In the genomic region with DNA sequence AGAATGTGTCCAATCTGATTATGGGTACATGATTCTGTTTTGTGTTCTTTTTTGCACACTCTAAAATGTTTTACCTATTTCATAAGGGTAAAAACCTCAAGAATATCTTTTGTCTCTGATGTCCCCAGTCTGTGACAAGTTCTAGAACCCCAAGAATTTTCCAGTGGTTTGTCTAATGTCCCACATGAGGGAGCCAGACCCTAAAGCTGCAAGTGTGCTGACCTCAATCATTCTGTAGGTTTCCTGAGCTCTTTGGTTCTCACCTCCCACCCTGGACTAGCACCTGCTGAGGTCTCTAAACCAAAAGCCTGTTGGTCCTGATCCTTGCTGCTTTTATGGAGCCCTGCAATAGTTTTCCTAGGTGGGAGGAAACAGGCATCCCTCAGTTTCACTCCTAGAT, we compare ENCODE assay signal across 21 cellular contexts.
A peak's percentile ranks its signal among the peaks of the same experiment; 100 is the strongest.
DNase-seq lines count a peak whose midpoint lies in the region; ATAC-seq and TF ChIP-seq lines count a peak whose summit lies in the region.
"Had no signal": no experiment of that assay in that cellular context is flagged by ENCODE, and none has a peak within 500 bp of the region (broad histone marks: within the 10 kb centered on the region; RNA-seq: fewer than 3 reads in every experiment).

No MANE protein-coding gene starts in this region.

- intact Hi-C loops in left ventricle myocardium inferior (cut with micrococcal nuclease), result no loop called here

- no peak overlapping the region for H2BK12ac ChIP-seq in trophoblast cell (ENCODE audit: low read length)

- H4K8ac ChIP-seq in trophoblast cell (ENCODE audit: low read depth, low read length), result no peak overlapping the region

- no peak overlapping the region for H4K12ac ChIP-seq in trophoblast cell (ENCODE audit: low read depth, low read length)

- H2BK120ac ChIP-seq in trophoblast cell (ENCODE audit: insufficient read depth, low read length, poor library complexity), result no peak overlapping the region

- H3K9me3 Mint-ChIP-seq in stimulated activated naive B cell treated with anti-CD40 and anti-IgM and Interleukin-4, amounts not matched to agents 10 μg/mL and 1 μg/mL and 100 μg/mL, for 72 hours, result peaks cover 0 to 7% of the 10 kb centered on the region in 2 donors

- no peak overlapping the region for H3K18ac ChIP-seq in trophoblast cell (ENCODE audit: low read length)

- no peak overlapping the region for H3K27ac Mint-ChIP-seq in stimulated activated naive B cell treated with anti-CD40 and anti-IgM and Interleukin-4, amounts not matched to agents 10 μg/mL and 1 μg/mL and 100 μg/mL, for 72 hours
- H3K27ac Mint-ChIP-seq: B cell, CD14-positive monocyte had no signal

- no peak overlapping the region for H3K4me3 ChIP-seq in left ventricle myocardium inferior
- H3K4me3 ChIP-seq in right atrium auricular region, result no peak overlapping the region
- H3K4me3 ChIP-seq in epithelial cell of proximal tubule (ENCODE audit: low read depth, low read length), result no peak overlapping the region
- no peak overlapping the region for H3K4me3 ChIP-seq in trophoblast cell (ENCODE audit: low read depth, low read length)
- H3K4me3 ChIP-seq in Peyer's patch, result no peak overlapping the region
- H3K4me3 ChIP-seq: K562 had no signal

- no peak overlapping the region for H2AFZ ChIP-seq in trophoblast cell (ENCODE audit: insufficient read depth, low read length, poor library complexity)

- H3K36me3 ChIP-seq in left ventricle myocardium inferior, result no peaks in the 10 kb centered on the region
- H3K36me3 ChIP-seq in right atrium auricular region, result no peaks in the 10 kb centered on the region
- H3K36me3 ChIP-seq in trophoblast cell (ENCODE audit: control insufficient read depth in 1 of 2, insufficient read depth in 2 of 2, low read length in 2 of 2), result no peaks in the 10 kb centered on the region
- no peaks in the 10 kb centered on the region for H3K36me3 ChIP-seq in Peyer's patch

- no peak overlapping the region for H2AK5ac ChIP-seq in trophoblast cell (ENCODE audit: low read length)

- H3K79me1 ChIP-seq in trophoblast cell (ENCODE audit: low read length), result peaks cover 2% of the 10 kb centered on the region

- H3K4me1 Mint-ChIP-seq in stimulated activated naive B cell treated with anti-CD40 and anti-IgM and Interleukin-4, amounts not matched to agents 10 μg/mL and 1 μg/mL and 100 μg/mL, for 72 hours, result no peaks in the 10 kb centered on the region
- H3K4me1 Mint-ChIP-seq: B cell, CD14-positive monocyte had no signal

- H3K14ac ChIP-seq in trophoblast cell (ENCODE audit: low read length), result no peak overlapping the region

- H3K4ac ChIP-seq in trophoblast cell (ENCODE audit: low read depth, low read length), result no peak overlapping the region

- no peak overlapping the region for H3K23ac ChIP-seq in trophoblast cell (ENCODE audit: low read length)

- H3K9ac ChIP-seq in trophoblast cell (ENCODE audit: low read length), result peak overlapping the region; percentile 22

- no peak overlapping the region for H3K4me3 Mint-ChIP-seq in stimulated activated naive B cell treated with anti-CD40 and anti-IgM and Interleukin-4, amounts not matched to agents 10 μg/mL and 1 μg/mL and 100 μg/mL, for 72 hours
- H3K4me3 Mint-ChIP-seq: B cell, CD14-positive monocyte had no signal

- TF ChIP-seq POLR2A in Peyer's patch (IDR thresholded peaks at IDR 0.05), result no peak

- ATAC-seq in stimulated activated naive B cell treated with anti-CD40 and anti-IgM and Interleukin-4, amounts not matched to agents 10 μg/mL and 1 μg/mL and 100 μg/mL, for 72 hours (replicated peaks), result no peak
- ATAC-seq: HCT116, K562, Panc1 had no signal

- DNase-seq in left ventricle myocardium inferior (no peak), right atrium auricular region (ENCODE audit: low spot score) (no peak), NCI-H69 (lab: John Stamatoyannopoulos, UW) (peak; percentile 67), epithelial cell of proximal tubule (ENCODE audit: low read depth) (no peak), trophoblast cell (no peak), Peyer's patch (no peak), activated gamma-delta T cell (lab: John Stamatoyannopoulos, UW) (no peak)
- DNase-seq in stimulated activated naive B cell treated with anti-CD40 and anti-IgM and Interleukin-4, amounts not matched to agents 10 μg/mL and 1 μg/mL and 100 μg/mL, for 72 hours, result no peak
- DNase-seq: DMS79; NCI-H1105; NCI-H146; NCI-H2029; NCI-H2227 treated with DMSO at 0.1 percent for 48 hours; NCI-H510A treated with DMSO at 0.1 percent for 48 hours; NCI-H774; NK-92 treated with Interleukin-12 subunit alpha and Interleukin-12 subunit beta, amount 100 ng/mL, for 24 hours had no signal

- no peaks in the 10 kb centered on the region for H3K36me3 Mint-ChIP-seq in stimulated activated naive B cell treated with anti-CD40 and anti-IgM and Interleukin-4, amounts not matched to agents 10 μg/mL and 1 μg/mL and 100 μg/mL, for 72 hours
- H3K36me3 Mint-ChIP-seq: CD14-positive monocyte had no signal

- no peak overlapping the region for H2BK5ac ChIP-seq in trophoblast cell (ENCODE audit: low read depth, low read length, poor library complexity)

- H3K27me3 Mint-ChIP-seq in stimulated activated naive B cell treated with anti-CD40 and anti-IgM and Interleukin-4, amounts not matched to agents 10 μg/mL and 1 μg/mL and 100 μg/mL, for 72 hours, result no peaks in the 10 kb centered on the region
- H3K27me3 Mint-ChIP-seq: B cell had no signal

- H3K27me3 ChIP-seq in left ventricle myocardium inferior (ENCODE audit: low read depth) (no peaks in the 10 kb centered on the region), right atrium auricular region (no peaks in the 10 kb centered on the region), trophoblast cell (ENCODE audit: insufficient read depth, low read length) (no peaks in the 10 kb centered on the region), Peyer's patch (no peaks in the 10 kb centered on the region)

- TF ChIP-seq CTCF in left ventricle myocardium inferior (IDR thresholded peaks at IDR 0.05; ENCODE audit: borderline replicate concordance), result peak; percentile 38
- TF ChIP-seq CTCF in right atrium auricular region (IDR thresholded peaks at IDR 0.05), result no peak
- TF ChIP-seq CTCF in epithelial cell of proximal tubule (conservative IDR thresholded peaks at IDR 0.05; ENCODE audit: low read depth, low read length), result peak; percentile 54
- TF ChIP-seq CTCF in Peyer's patch (IDR thresholded peaks at IDR 0.05), result no peak

- no peaks in the 10 kb centered on the region for H3K79me2 ChIP-seq in trophoblast cell (ENCODE audit: control insufficient read depth, insufficient read depth, low read length, poor library complexity)

- no peak overlapping the region for H3K27ac ChIP-seq in left ventricle myocardium inferior (replicated peaks)
- H3K27ac ChIP-seq in right atrium auricular region, result no peak overlapping the region
- no peak overlapping the region for H3K27ac ChIP-seq in trophoblast cell (ENCODE audit: low read depth, low read length)
- no peak overlapping the region for H3K27ac ChIP-seq in Peyer's patch

- no peak overlapping the region for H3K4me2 ChIP-seq in trophoblast cell (ENCODE audit: low read length)

- H3K4me1 ChIP-seq in left ventricle myocardium inferior, result no peaks in the 10 kb centered on the region
- no peaks in the 10 kb centered on the region for H3K4me1 ChIP-seq in right atrium auricular region
- H3K4me1 ChIP-seq in trophoblast cell (ENCODE audit: control insufficient read depth in 1 of 2, insufficient read depth in 2 of 2, low read length in 2 of 2), result peaks cover 2% of the 10 kb centered on the region in 2 experiments
- no peaks in the 10 kb centered on the region for H3K4me1 ChIP-seq in Peyer's patch

- no peak overlapping the region for H4K91ac ChIP-seq in trophoblast cell (ENCODE audit: low read depth, low read length)

- H3K9me3 ChIP-seq in left ventricle myocardium inferior (replicated peaks) (no peaks in the 10 kb centered on the region), right atrium auricular region (no peaks in the 10 kb centered on the region), trophoblast cell (ENCODE audit: insufficient read depth, low read depth, low read length) (no peaks in the 10 kb centered on the region), Peyer's patch (no peaks in the 10 kb centered on the region)

Comparison
In these comparisons a context has a peak if more than half of its experiments do, and no peak if none do; other contexts are left out.
1. CTCF ChIP-seq: peak in left ventricle myocardium inferior (single experiment) and epithelial cell of proximal tubule (single experiment); none in right atrium auricular region (0 of 2) and Peyer's patch (0 of 6).